21 cellular contexts compared by ENCODE assay signal in the genomic region with DNA sequence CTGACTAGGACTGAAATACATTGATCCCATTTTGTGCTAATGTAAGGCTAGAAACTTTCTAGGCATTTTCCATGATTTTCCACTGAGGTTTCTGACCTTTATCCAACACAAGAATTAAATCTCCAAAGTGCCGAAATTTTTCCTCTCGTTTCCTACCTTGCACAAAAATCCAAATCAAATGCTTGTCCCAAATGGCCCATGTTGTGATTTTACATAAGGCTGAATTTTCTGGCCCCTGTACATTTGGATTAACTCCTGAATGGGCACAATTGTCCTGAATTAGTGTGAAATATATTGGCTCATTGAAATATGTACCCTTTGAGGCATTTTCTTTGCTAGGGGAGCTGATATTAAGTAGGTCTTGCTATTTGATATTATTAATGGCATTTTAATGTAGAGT.
"Had no signal": no experiment of that assay in that cellular context is flagged by ENCODE, and none has a peak within 500 bp of the region (broad histone marks: within the 10 kb centered on the region; RNA-seq: fewer than 3 reads in every experiment).

No MANE protein-coding gene starts in this region.

- DNase-seq: colonic mucosa; cortex of kidney; dermis blood vessel endothelial cell; dorsolateral prefrontal cortex; effector CD4-positive, alpha-beta T cell; effector CD8-positive, alpha-beta T cell; effector memory CD4-positive, alpha-beta T cell; effector memory CD8-positive, alpha-beta T cell; endodermal cell; erythroblast; esophagus squamous epithelium; foreskin fibroblast; foreskin keratinocyte; foreskin melanocyte; gastrocnemius medialis; glutamatergic neuron; head of caudate nucleus; heart left ventricle; heart right ventricle had no signal

- ATAC-seq: effector memory CD8-positive, alpha-beta T cell; esophagus mucosa; foreskin keratinocyte; gastrocnemius medialis; gastroesophageal sphincter; heart left ventricle; heart right ventricle had no signal
